ENCODE assay signal across 2 cellular contexts in the genomic region with DNA sequence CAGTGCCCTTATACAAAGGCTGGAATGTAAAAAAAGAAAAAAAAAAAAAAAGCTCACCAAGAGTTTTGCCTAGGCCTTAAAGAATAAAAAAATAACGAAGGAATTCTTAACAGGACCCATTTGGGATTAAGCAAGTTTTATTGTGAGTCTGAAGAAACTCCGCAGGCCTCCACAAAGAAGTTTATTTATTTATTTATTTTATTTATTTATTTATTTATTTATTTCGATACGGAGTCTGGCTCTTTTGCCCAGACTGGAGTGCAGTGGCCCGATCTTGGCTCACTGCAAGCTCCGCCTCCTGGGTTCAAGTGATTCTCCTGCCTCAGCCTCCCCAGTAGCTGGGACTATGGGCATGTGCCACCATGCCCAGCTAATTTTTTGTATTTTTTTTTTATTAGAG. TPM values are rescaled to one million over a fixed set of nuclear protein-coding genes. Genes with fewer than 3 reads are reported as not detected.
"Had no signal": no experiment of that assay in that cellular context is flagged by ENCODE, and none has a peak within 500 bp of the region (broad histone marks: within the 10 kb centered on the region; RNA-seq: fewer than 3 reads in every experiment).

No MANE protein-coding gene starts in this region.

RNA-seq across cellular contexts. Expression of a gene that starts 8.1 kb away (rescaled TPM):
- polyA plus RNA-seq: H1 had no signal

RNA-seq across cellular contexts. Expression of a gene that starts 9.3 kb away (rescaled TPM):
- polyA plus RNA-seq: GM23248, H1 had no signal

RNA-seq across cellular contexts. Expression of a gene that starts 21.6 kb away (rescaled TPM):
- polyA plus RNA-seq: GM23248, H1 had no signal

RNA-seq across cellular contexts. Expression of a gene that starts 37.5 kb away (rescaled TPM):
- polyA plus RNA-seq: GM23248 had no signal

RNA-seq across cellular contexts. Expression of a gene that starts 55.3 kb away (rescaled TPM):
- polyA plus RNA-seq: GM23248 had no signal
